Comparison of ENCODE assay signal across 8 cellular contexts in genomic region chr6:24403501-24403824, GRCh38. TPM values are rescaled to one million over a fixed set of nuclear protein-coding genes. Genes with fewer than 3 reads are reported as not detected.
DNase-seq lines count a peak whose midpoint lies in the region; ATAC-seq and TF ChIP-seq lines count a peak whose summit lies in the region.

No MANE protein-coding gene starts in this region.

- H3K36me3 ChIP-seq in Caco-2 (ENCODE audit: control insufficient read depth, insufficient read depth, low read length) (peaks cover 2% of the 10 kb centered on the region), endocrine pancreas (ENCODE audit: control insufficient read depth, insufficient read depth, low read length) (no peaks in the 10 kb centered on the region)

- H3K4me1 ChIP-seq in Caco-2, result peaks cover 33% of the 10 kb centered on the region
- peaks cover 14% of the 10 kb centered on the region for H3K4me1 ChIP-seq in endocrine pancreas (ENCODE audit: control insufficient read depth, insufficient read depth, low read length)

- H3K9me3 ChIP-seq in Caco-2, result no peaks in the 10 kb centered on the region
- H3K9me3 ChIP-seq in endocrine pancreas (ENCODE audit: control insufficient read depth, low read length), result no peaks in the 10 kb centered on the region

- no peaks in the 10 kb centered on the region for H3K9me3 Mint-ChIP-seq in Caco-2 (ENCODE audit: unreplicated experiment)
- no peaks in the 10 kb centered on the region for H3K9me3 Mint-ChIP-seq in osteocyte (ENCODE audit: unreplicated experiment)

- BruUV-seq in Caco-2 (replicated peaks; lab: Mats Ljungman, UMichigan), result no TSS peak

- intact Hi-C loops in Caco-2 (cut with micrococcal nuclease; ENCODE audit: unreplicated experiment), result no loop called here
- intact Hi-C loops in posterior vena cava (cut with DNase I), result no loop called here

- H3K36me3 Mint-ChIP-seq in Caco-2 (ENCODE audit: insufficient read depth, unreplicated experiment), result peaks cover 43% of the 10 kb centered on the region
- H3K36me3 Mint-ChIP-seq in osteocyte (ENCODE audit: unreplicated experiment), result peaks cover 9% of the 10 kb centered on the region

- H3K27me3 Mint-ChIP-seq in Caco-2 (ENCODE audit: insufficient read depth, unreplicated experiment), result no peaks in the 10 kb centered on the region
- H3K27me3 Mint-ChIP-seq in osteocyte (ENCODE audit: unreplicated experiment), result peaks cover 20% of the 10 kb centered on the region

- H3K4me3 Mint-ChIP-seq in Caco-2 (ENCODE audit: unreplicated experiment) (peak overlapping the region; percentile 99), osteocyte (ENCODE audit: unreplicated experiment) (peak overlapping the region; percentile 83)

- H3K4me1 Mint-ChIP-seq in Caco-2 (ENCODE audit: low read depth, unreplicated experiment) (peaks cover 12% of the 10 kb centered on the region), osteocyte (ENCODE audit: unreplicated experiment) (peaks cover 23% of the 10 kb centered on the region)

- CTCF ChIA-PET in Caco-2 (lab: Charles Lee), result no interaction called here

- peak overlapping the region; percentile 91 for H3K27ac Mint-ChIP-seq in Caco-2 (ENCODE audit: unreplicated experiment)
- peak overlapping the region; percentile 43 for H3K27ac Mint-ChIP-seq in osteocyte (ENCODE audit: unreplicated experiment)

- H3K4me3 ChIP-seq in Caco-2 (ENCODE audit: low read depth, low read length) (peak overlapping the region; percentile 64), endocrine pancreas (ENCODE audit: control insufficient read depth, insufficient read depth, low read length) (peak overlapping the region; percentile 94)

- TF ChIP-seq CTCF in Caco-2 (IDR thresholded peaks at IDR 0.05; ENCODE audit: insufficient read depth in 1 of 2, low read depth in 1 of 2, low read length in 1 of 2, severe bottlenecking in 1 of 2, unreplicated experiment in 1 of 2) (no peak), osteocyte (IDR thresholded peaks at IDR 0.05) (no peak)

- peak overlapping the region; percentile 83 for H3K9ac ChIP-seq in endocrine pancreas (ENCODE audit: control insufficient read depth, insufficient read depth, low read length)

- DNase-seq in Caco-2 (no peak), NCI-H2029 treated with DMSO at 0.1 percent for 48 hours (lab: John Stamatoyannopoulos, UW) (peak; percentile 32), osteocyte (ENCODE audit: extremely low spot score, unreplicated experiment) (no peak), posterior vena cava (ENCODE audit: low spot score) (no peak)
- DNase-seq in stimulated activated CD4-positive, alpha-beta T cell treated with anti-CD3 and anti-CD28 coated beads, Interleukin-4, amount 100 ng/mL, for 1 hour, result no peak

- H3K27me3 ChIP-seq in Caco-2 (replicated peaks; ENCODE audit: control insufficient read depth, insufficient read depth, low read length), result no peaks in the 10 kb centered on the region
- H3K27me3 ChIP-seq in endocrine pancreas (ENCODE audit: control insufficient read depth, insufficient read depth, low read length), result no peaks in the 10 kb centered on the region

- ATAC-seq in HG02885 (IDR thresholded peaks at IDR 0.05; ENCODE audit: poor library complexity, unreplicated experiment) (no peak), GM19023 (IDR thresholded peaks at IDR 0.05; ENCODE audit: unreplicated experiment) (no peak)

- POLR2A ChIA-PET in Caco-2 (lab: Charles Lee), result no interaction called here

RNA-seq across cellular contexts. Expression of gene MRS2, which starts 0.7 kb away (rescaled TPM):
- total RNA-seq in Caco-2 (2022) (60.9 and 62.3 TPM in 2 replicates), osteocyte (17.5 and 18.5 TPM in 2 replicates), posterior vena cava (10 to 100 TPM; 13.6 to 17.6 TPM)

RNA-seq across cellular contexts. Expression of gene DCDC2, which starts 45.6 kb away (rescaled TPM):
- total RNA-seq in Caco-2 (2022), result 175 and 191 TPM in 2 replicates
- total RNA-seq in osteocyte, result 0.94 and 1.0 TPM in 2 replicates
- not detected for total RNA-seq in posterior vena cava

Comparison
In these comparisons a context has a peak if more than half of its experiments do, and no peak if none do; other contexts are left out.
1. RNA of gene DCDC2, which starts 45.6 kb away (total RNA-seq): 175 to 191 TPM in Caco-2; 0.94 to 1.0 TPM in osteocyte and not detected in posterior vena cava; every median in the first group is over 10 times any median in the second.